1 cellular context compared by ENCODE assay signal in genomic region chr5:97365173-97365845, GRCh38.
TF ChIP-seq lines count a peak whose summit lies in the region.

No MANE protein-coding gene starts in this region.

TF ChIP-seq in WTC11, 78 proteins besides CTCF, POLR2A, EP300 and RAD21:
- TF ChIP-seq AFF4 (CRISPR knock-in tag; IDR thresholded peaks at IDR 0.05; ENCODE audit: borderline replicate concordance): no peak
- TF ChIP-seq MXD4 (CRISPR knock-in tag; IDR thresholded peaks at IDR 0.05; ENCODE audit: borderline replicate concordance): no peak
- TF ChIP-seq ATF6 (CRISPR knock-in tag; IDR thresholded peaks at IDR 0.05): no peak
- no peak for TF ChIP-seq CREM (CRISPR knock-in tag; IDR thresholded peaks at IDR 0.05)
- TF ChIP-seq JAZF1 (CRISPR knock-in tag; IDR thresholded peaks at IDR 0.05): no peak
- TF ChIP-seq SMAD3 (CRISPR knock-in tag; IDR thresholded peaks at IDR 0.05; ENCODE audit: borderline replicate concordance): no peak
- TF ChIP-seq ARID4B (CRISPR knock-in tag; IDR thresholded peaks at IDR 0.05; ENCODE audit: borderline replicate concordance): no peak
